17 cellular contexts compared by ENCODE assay signal in the genomic region with DNA sequence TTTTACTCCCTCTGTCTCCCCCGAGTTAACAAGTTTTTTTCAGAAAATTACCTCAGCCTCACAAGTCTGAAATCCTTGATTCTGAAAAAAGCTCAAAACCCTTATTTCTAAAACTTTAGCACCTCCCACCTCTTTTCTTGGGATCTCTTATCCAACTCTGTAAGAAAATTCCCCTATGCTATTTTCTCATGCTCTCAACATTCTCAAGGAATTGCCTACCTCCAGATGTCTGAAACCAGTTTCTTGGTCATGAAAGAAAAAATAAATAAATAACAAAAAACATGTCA. TPM values are rescaled to one million over a fixed set of nuclear protein-coding genes. Genes with fewer than 3 reads are reported as not detected.
DNase-seq lines count a peak whose midpoint lies in the region; ATAC-seq and TF ChIP-seq lines count a peak whose summit lies in the region.
"Had no signal": no experiment of that assay in that cellular context is flagged by ENCODE, and none has a peak within 500 bp of the region (broad histone marks: within the 10 kb centered on the region; RNA-seq: fewer than 3 reads in every experiment).

No MANE protein-coding gene starts in this region.

- DNase-seq in cardiac muscle cell (ENCODE audit: low read depth in 1 of 2, low spot score in 1 of 2) = no peak
- DNase-seq in right atrium auricular region (ENCODE audit: low spot score) = no peak
- DNase-seq in T-helper 17 cell = no peak
- no peak for DNase-seq in effector CD4-positive, alpha-beta T cell
- DNase-seq: 8988T; BE2C; Calu3; CD4-positive, alpha-beta memory T cell; Kasumi-1; MM.1S; NCI-H1092 treated with DMSO at 0.1 percent for 48 hours; NCI-H524 treated with DMSO at 0.1 percent for 48 hours; SHP77 treated with DMSO at 0.1 percent for 48 hours had no signal

- H3K4me3 Mint-ChIP-seq in T-helper 17 cell = no peak overlapping the region
- H3K4me3 Mint-ChIP-seq: CD4-positive, alpha-beta memory T cell had no signal

- H3K36me3 ChIP-seq in cardiac muscle cell (no peaks in the 10 kb centered on the region), right atrium auricular region (no peaks in the 10 kb centered on the region), iPS-18a (ENCODE audit: control insufficient read depth, low read depth, low read length) (no peaks in the 10 kb centered on the region), neuron (ENCODE audit: insufficient read depth, low read length) (no peaks in the 10 kb centered on the region)
- H3K36me3 ChIP-seq: BE2C had no signal

- TF ChIP-seq CTCF in cardiac muscle cell (IDR thresholded peaks at IDR 0.05; ENCODE audit: low read depth, low read length) (no peak), right atrium auricular region (IDR thresholded peaks at IDR 0.05) (no peak)

- H3K4me1 Mint-ChIP-seq in T-helper 17 cell = no peaks in the 10 kb centered on the region

- peaks cover 10% of the 10 kb centered on the region for H3K4me1 ChIP-seq in cardiac muscle cell (ENCODE audit: low read depth)
- H3K4me1 ChIP-seq in right atrium auricular region = peaks cover 0 to 6% of the 10 kb centered on the region in 2 donors
- peaks cover 17% of the 10 kb centered on the region for H3K4me1 ChIP-seq in iPS-18a (ENCODE audit: control insufficient read depth, low read depth, low read length)
- peaks cover 13% of the 10 kb centered on the region for H3K4me1 ChIP-seq in neuron (ENCODE audit: insufficient read depth, low read length)
- H3K4me1 ChIP-seq: BE2C had no signal

- H2AFZ ChIP-seq in neuron (ENCODE audit: low read depth, low read length) = peak overlapping the region; percentile 59

- no peaks in the 10 kb centered on the region for H3K9me3 ChIP-seq in cardiac muscle cell (ENCODE audit: low read depth)
- no peaks in the 10 kb centered on the region for H3K9me3 ChIP-seq in right atrium auricular region
- H3K9me3 ChIP-seq in iPS-18a (ENCODE audit: control insufficient read depth, low read depth, low read length) = no peaks in the 10 kb centered on the region
- no peaks in the 10 kb centered on the region for H3K9me3 ChIP-seq in neuron (ENCODE audit: low read length)
- no peaks in the 10 kb centered on the region for H3K9me3 ChIP-seq in T-helper 17 cell (ENCODE audit: control insufficient read depth, low read length, poor library complexity, severe bottlenecking)
- H3K9me3 ChIP-seq: BE2C had no signal

- peak overlapping the region; percentile 58 for H3K27ac ChIP-seq in cardiac muscle cell
- no peak overlapping the region for H3K27ac ChIP-seq in right atrium auricular region
- no peak overlapping the region for H3K27ac ChIP-seq in iPS-18a (ENCODE audit: low read length)

- ATAC-seq in HG03039 (IDR thresholded peaks at IDR 0.05; ENCODE audit: unreplicated experiment) = no peak
- no peak for ATAC-seq in GM21360 (IDR thresholded peaks at IDR 0.05; ENCODE audit: unreplicated experiment)
- ATAC-seq in T-helper 17 cell = no peak

- peaks cover 4% of the 10 kb centered on the region for H3K27me3 Mint-ChIP-seq in T-helper 17 cell
- H3K27me3 Mint-ChIP-seq: CD4-positive, alpha-beta memory T cell had no signal

- H3K9ac ChIP-seq in iPS-18a (ENCODE audit: low read length) = peak overlapping the region; percentile 68

- no peak overlapping the region for H3K27ac Mint-ChIP-seq in T-helper 17 cell

- H3K36me3 Mint-ChIP-seq in T-helper 17 cell (ENCODE audit: low read depth) = no peaks in the 10 kb centered on the region
- H3K36me3 Mint-ChIP-seq: CD4-positive, alpha-beta memory T cell had no signal

- H3K4me3 ChIP-seq in cardiac muscle cell (no peak overlapping the region), right atrium auricular region (no peak overlapping the region), iPS-18a (ENCODE audit: low read length) (no peak overlapping the region), neuron (ENCODE audit: low read length) (no peak overlapping the region)

- H3K27me3 ChIP-seq in cardiac muscle cell = no peaks in the 10 kb centered on the region
- H3K27me3 ChIP-seq in right atrium auricular region = no peaks in the 10 kb centered on the region
- no peaks in the 10 kb centered on the region for H3K27me3 ChIP-seq in iPS-18a (ENCODE audit: control insufficient read depth, insufficient read depth, low read length)
- no peaks in the 10 kb centered on the region for H3K27me3 ChIP-seq in neuron (ENCODE audit: insufficient read depth, low read length)
- H3K27me3 ChIP-seq: BE2C had no signal

RNA-seq across cellular contexts. Expression of gene SFPQ, which starts 18.1 kb away (rescaled TPM):
- 187 and 281 TPM in 2 replicates for total RNA-seq in cardiac muscle cell
- 174 and 193 TPM in 2 replicates for polyA plus RNA-seq in cardiac muscle cell
- 10 to 100 TPM; 52.0 to 80.8 TPM for total RNA-seq in right atrium auricular region
- 100 to 1,000 TPM; 694 to 699 TPM for total RNA-seq in T-helper 17 cell

RNA-seq across cellular contexts. Expression of gene ZMYM4, which starts 57.5 kb away (rescaled TPM):
- total RNA-seq in cardiac muscle cell (28.2 and 34.8 TPM in 2 replicates), right atrium auricular region (10 to 100 TPM; 20.2 to 21.1 TPM), T-helper 17 cell (10 to 100 TPM; 32.0 to 37.3 TPM)
- 27.9 and 35.9 TPM in 2 replicates for polyA plus RNA-seq in cardiac muscle cell
